Comparison of ENCODE assay signal across 13 cellular contexts in genomic region chr9:5841771-5842339, GRCh38. TPM values are rescaled to one million over a fixed set of nuclear protein-coding genes. Genes with fewer than 3 reads are reported as not detected.
DNase-seq lines count a peak whose midpoint lies in the region; ATAC-seq, FAIRE-seq and TF ChIP-seq lines count a peak whose summit lies in the region.
"Not testable (repeated sequence)": the region's sequence is repeated elsewhere in the genome, so short reads cannot be mapped to it uniquely, and the experiment has no call there.
"Had no signal": no experiment of that assay in that cellular context is flagged by ENCODE, and none has a peak within 500 bp of the region (broad histone marks: within the 10 kb centered on the region; RNA-seq: fewer than 3 reads in every experiment).

No MANE protein-coding gene starts in this region.

- H3K4me1 ChIP-seq in A549 (peaks cover 62% of the 10 kb centered on the region), astrocyte (ENCODE audit: insufficient read depth, low read length) (peaks cover 25% of the 10 kb centered on the region), parathyroid adenoma (peaks cover 36% of the 10 kb centered on the region)

- peaks cover 34% of the 10 kb centered on the region for H3K4me1 Mint-ChIP-seq in astrocyte (ENCODE audit: low read depth, unreplicated experiment)

- not testable (repeated sequence) for H3K4me3 ChIP-seq in A549; astrocyte (ENCODE audit: insufficient read depth, low read depth, low read length); parathyroid adenoma (ENCODE audit: low read depth, low read length)

- not testable (repeated sequence) for H3K79me2 ChIP-seq in astrocyte (ENCODE audit: insufficient read depth, low read length); parathyroid adenoma

- not testable (repeated sequence) for TF ChIP-seq POLR2A in A549 (IDR thresholded peaks at IDR 0.05; ENCODE audit: low read length)

- CTCF ChIA-PET in A549 (lab: Yijun Ruan, JAX): interaction anchor here (1.5 to 3.3 kb wide), 5 partner anchors 9 to 43 kb away, joined by 3 to 15 read pairs (median 6); partner anchors contain the start of gene ERMP1

- H3K9me3 Mint-ChIP-seq in astrocyte (ENCODE audit: unreplicated experiment): not testable (repeated sequence)

- TF ChIP-seq CTCF in A549 (IDR thresholded peaks at IDR 0.05); astrocyte (IDR thresholded peaks at IDR 0.05; ENCODE audit: insufficient read depth, low read depth, low read length); parathyroid adenoma (IDR thresholded peaks at IDR 0.05): not testable (repeated sequence)

- not testable (repeated sequence) for H3K4me2 ChIP-seq in A549; astrocyte (ENCODE audit: low read length); parathyroid adenoma (ENCODE audit: low read length)

- H3K4me3 Mint-ChIP-seq in astrocyte (ENCODE audit: unreplicated experiment): not testable (repeated sequence)

- not testable (repeated sequence) for H3K36me3 ChIP-seq in astrocyte (ENCODE audit: insufficient read depth, low read length); parathyroid adenoma (ENCODE audit: control insufficient read depth, insufficient read depth, low read length)

- H3K27ac ChIP-seq in A549 (peak overlapping the region in 1 of 2 experiments; percentile 95; a peak in 3 of 6 replicates), parathyroid adenoma (peak overlapping the region; percentile 91)
- H3K27ac ChIP-seq in astrocyte (ENCODE audit: low read depth, low read length): not testable (repeated sequence)

- not testable (repeated sequence) for ATAC-seq in A549
- ATAC-seq in GM21390 (IDR thresholded peaks at IDR 0.05; ENCODE audit: unreplicated experiment): peak; percentile 37

- FAIRE-seq in A549 (lab: Jason Lieb, UNC); astrocyte (lab: Jason Lieb, UNC): not testable (repeated sequence)

- not testable (repeated sequence) for H3K9ac ChIP-seq in astrocyte (ENCODE audit: low read length); parathyroid adenoma

- not testable (repeated sequence) for H2AFZ ChIP-seq in astrocyte (ENCODE audit: low read depth, low read length); parathyroid adenoma

- not testable (repeated sequence) for H3K27me3 Mint-ChIP-seq in astrocyte (ENCODE audit: low read depth, unreplicated experiment)

- peaks cover 15% of the 10 kb centered on the region for H4K20me1 ChIP-seq in astrocyte (ENCODE audit: insufficient read depth, low read length)

- POLR2A ChIA-PET in A549 (lab: Yijun Ruan, JAX): not testable (repeated sequence)

- DNase-seq in A549 (ENCODE audit: low read depth in 1 of 2, low spot score in 1 of 2): not testable (repeated sequence)
- peak in 4 of 5 donors; percentile 8 to 89 (median 26) for DNase-seq in T-helper 1 cell
- DNase-seq in activated CD4-positive, alpha-beta T cell treated with anti-CD3 and anti-CD28 coated beads, Interleukin-2, amount 50 U/mL, for 48 hours: peak; percentile 44 to 60
- DNase-seq in activated T-helper 1 cell treated with anti-CD3 and anti-CD28 coated beads, Interleukin-2, amount 50 U/mL, for 16 hours (ENCODE audit: low read depth in 1 of 2, low spot score in 1 of 2): peak; percentile 11 to 14
- DNase-seq in astrocyte (ENCODE audit: low read depth): peak; percentile 10
- DNase-seq in stimulated activated CD8-positive, alpha-beta memory T cell treated with anti-CD3 and anti-CD28 coated beads, Interleukin-4, amount 100 ng/mL, for 24 hours (ENCODE audit: low read depth): peak; percentile 32

- 89% methylated on average over 10 of the region's 10 CpGs for WGBS in A549 (ENCODE audit: missing lambda C conversion rate)

- H3K36me3 Mint-ChIP-seq in astrocyte (ENCODE audit: low read depth, unreplicated experiment): not testable (repeated sequence)

- H3K27me3 ChIP-seq in astrocyte (ENCODE audit: insufficient read depth, low read length): peaks cover 53% of the 10 kb centered on the region
- H3K27me3 ChIP-seq in parathyroid adenoma (ENCODE audit: control insufficient read depth, insufficient read depth, low read length): not testable (repeated sequence)

- TF ChIP-seq EP300 in A549 (IDR thresholded peaks at IDR 0.05): not testable (repeated sequence)

- not testable (repeated sequence) for TF ChIP-seq RAD21 in A549 (conservative IDR thresholded peaks at IDR 0.05 in 1 of 2, IDR thresholded peaks at IDR 0.05 in 1 of 2)

- not testable (repeated sequence) for H3K9me3 ChIP-seq in A549; astrocyte (ENCODE audit: insufficient read depth, low read depth, low read length); parathyroid adenoma (ENCODE audit: control insufficient read depth, low read length)

- H3K27ac Mint-ChIP-seq in astrocyte (ENCODE audit: unreplicated experiment): not testable (repeated sequence)

TF ChIP-seq in A549, 52 proteins besides CTCF, POLR2A, EP300 and RAD21:
- TF ChIP-seq MAFK (IDR thresholded peaks at IDR 0.05; ENCODE audit: partially characterized antibody): peak; percentile 35

RNA-seq across cellular contexts. Expression of gene ERMP1, which starts 8.9 kb away (rescaled TPM):
- polyA plus RNA-seq in A549 (2011; rRNA removed) (53.4 and 66.1 TPM in 2 replicates), A549 (2017; fragmentation: RNase III; extraction: RNeasy Plus Mini Kit Qiagen cat#74134 plus additional on column Dnase treatment) (22.4 to 27.4 TPM (median 22.5 TPM) in 3 replicates)
- 7.4 and 9.1 TPM in 2 replicates for polyA plus RNA-seq in A549 (2012; cell fraction: cytosol; rRNA removed)
- polyA plus RNA-seq in A549 (2012; cell fraction: nucleus; rRNA removed): 10.1 and 10.8 TPM in 2 replicates
- polyA minus RNA-seq in A549 (2011; rRNA and poly(A)+ RNA removed): 46.5 and 48.0 TPM in 2 replicates
- 8.8 and 11.8 TPM in 2 replicates for total RNA-seq in astrocyte

RNA-seq across cellular contexts. Expression of gene MLANA, which starts 48.8 kb away (rescaled TPM):
- polyA plus RNA-seq in A549 (2011; rRNA removed) (not detected in 2 replicates), A549 (2017; fragmentation: RNase III; extraction: RNeasy Plus Mini Kit Qiagen cat#74134 plus additional on column Dnase treatment) (not detected in 3 replicates)
- not detected in 2 replicates for polyA plus RNA-seq in A549 (2012; cell fraction: cytosol; rRNA removed)
- polyA plus RNA-seq in A549 (2012; cell fraction: nucleus; rRNA removed): not detected in 2 replicates
- not detected in 2 replicates for polyA minus RNA-seq in A549 (2011; rRNA and poly(A)+ RNA removed)
- not detected in 2 replicates for total RNA-seq in astrocyte
- total RNA-seq: cerebellum, Daoy, H4, left ventricle myocardium inferior had no signal
- polyA plus RNA-seq: CD14-positive monocyte had no signal
